Comparison of ENCODE assay signal across 29 cellular contexts in genomic region chr1:162570718-162571117, GRCh38. TPM values are rescaled to one million over a fixed set of nuclear protein-coding genes. Genes with fewer than 3 reads are reported as not detected.
A peak's percentile ranks its signal among the peaks of the same experiment; 100 is the strongest.
DNase-seq lines count a peak whose midpoint lies in the region; ATAC-seq and TF ChIP-seq lines count a peak whose summit lies in the region.
"Had no signal": no experiment of that assay in that cellular context is flagged by ENCODE, and none has a peak within 500 bp of the region (broad histone marks: within the 10 kb centered on the region; RNA-seq: fewer than 3 reads in every experiment).

No MANE protein-coding gene starts in this region.

- CTCF ChIA-PET in HEK293 (lab: Yijun Ruan, JAX) = no interaction called here

- intact Hi-C loops in left colon (cut with DNase I, micrococcal nuclease) = no loop called here

- H3K79me2 ChIP-seq in ACC112 (ENCODE audit: control insufficient read depth, insufficient read depth, low read length, unreplicated experiment) = peaks cover 94% of the 10 kb centered on the region

- peak; percentile 65 for ATAC-seq in left colon
- no peak for ATAC-seq in GM18502 (IDR thresholded peaks at IDR 0.05; ENCODE audit: poor library complexity, unreplicated experiment)
- no peak for ATAC-seq in HG02763 (IDR thresholded peaks at IDR 0.05; ENCODE audit: unreplicated experiment)
- ATAC-seq: activated T-cell treated with anti-CD3 and anti-CD28 coated beads, Interleukin-2, amount 50 U/mL, for 4 hours; gastrocnemius medialis; GM12878; left lung; natural killer cell; stimulated activated effector memory CD8-positive, alpha-beta T cell treated with anti-CD3 and anti-CD28 coated beads, Interleukin-12 subunit alpha, Interleukin-12 subunit beta, amount 100 ng/mL, for 72 hours had no signal

- H3K36me3 ChIP-seq in ACC112 (ENCODE audit: insufficient read depth, low read length) (peaks cover 56% of the 10 kb centered on the region), HEK293 (ENCODE audit: control insufficient read depth in 2 of 2, insufficient read depth in 1 of 2, low read length in 2 of 2) (peaks cover 16 to 41% of the 10 kb centered on the region in 2 experiments)

- H3K4me3 ChIP-seq in ACC112 (ENCODE audit: low read depth, low read length) (no peak overlapping the region), HEK293 (ENCODE audit: low read depth, low read length) (no peak overlapping the region)
- H3K4me3 ChIP-seq: gastrocnemius medialis, GM12878, left lung, PC-9, spleen, suprapubic skin had no signal

- H3K4me1 ChIP-seq in ACC112 (ENCODE audit: control insufficient read depth, insufficient read depth, low read length, unreplicated experiment) = peaks cover 47% of the 10 kb centered on the region
- H3K4me1 ChIP-seq in HEK293 (ENCODE audit: control insufficient read depth, insufficient read depth, low read length) = no peaks in the 10 kb centered on the region

- DNase-seq in SKM-1 treated with dmso at 0.1 percent for 144 hours (lab: John Stamatoyannopoulos, UW; ENCODE audit: unreplicated experiment) (peak; percentile 50), left colon (no peak), MV-4-11 (lab: John Stamatoyannopoulos, UW) (no peak)
- DNase-seq: activated CD4-positive, alpha-beta T cell treated with anti-CD3 and anti-CD28 coated beads for 48 hours; activated T-cell treated with anti-CD3 and anti-CD28 coated beads, Interleukin-2, amount 50 U/mL, for 4 hours; amygdala; caudate nucleus; CD4-positive, CD25-positive, alpha-beta regulatory T cell; gastrocnemius medialis; HCEC 1CT; hippocampal formation; immature natural killer cell; KBM-7; left lung; natural killer cell; NCI-H2081; NCI-H345; PC-9; Right ventricle myocardium superior; spleen; stimulated activated CD4-positive, alpha-beta T cell treated with anti-CD3 and anti-CD28 coated beads, Interleukin-2, amount 100 ng/mL, for 48 hours; T-helper 1 cell had no signal

- no peaks in the 10 kb centered on the region for H3K27me3 ChIP-seq in ACC112 (ENCODE audit: insufficient read depth, low read length)
- H3K27me3 ChIP-seq: gastrocnemius medialis, left lung, spleen, suprapubic skin had no signal

- H3K27ac ChIP-seq in ACC112 (ENCODE audit: low read depth, low read length) (peak overlapping the region; percentile 24; the same call in 1 of the 2 replicates), HEK293 (ENCODE audit: extremely low read depth, low read depth, low read length) (no peak overlapping the region)
- H3K27ac ChIP-seq: gastrocnemius medialis, left lung, PC-9, suprapubic skin had no signal

- H3K9me3 ChIP-seq in HEK293 (ENCODE audit: control insufficient read depth, insufficient read depth, low read depth, low read length) = no peaks in the 10 kb centered on the region
- H3K9me3 ChIP-seq: gastrocnemius medialis, left lung, spleen, suprapubic skin had no signal

- POLR2A ChIA-PET in HEK293 (lab: Yijun Ruan, JAX) = no interaction called here

- no peak overlapping the region for H2AFZ ChIP-seq in ACC112 (ENCODE audit: low read length, unreplicated experiment)
- H2AFZ ChIP-seq: PC-9 had no signal

- TF ChIP-seq CTCF in HEK293 (tag by site-specific recombination; IDR thresholded peaks at IDR 0.05) = no peak

TF ChIP-seq in HEK293, 187 proteins besides CTCF, POLR2A, EP300 and RAD21:
- TF ChIP-seq ZNF449 (tag by site-specific recombination; IDR thresholded peaks at IDR 0.05) (no peak), PRDM1 (tag by site-specific recombination; IDR thresholded peaks at IDR 0.05) (0 out of 2 replicates have a peak, but pooled peaks have one; percentile 14)

RNA-seq across cellular contexts. Expression of gene UAP1, which starts 9.2 kb away (rescaled TPM):
- 100 to 1,000 TPM; 117 to 132 TPM for total RNA-seq in left colon
